In genomic region chr12:29283969-29284368, GRCh38 we compare ENCODE assay signal across 15 cellular contexts.
"Had no signal": no experiment of that assay in that cellular context is flagged by ENCODE, and none has a peak within 500 bp of the region (broad histone marks: within the 10 kb centered on the region; RNA-seq: fewer than 3 reads in every experiment).

No MANE protein-coding gene starts in this region.

- H3K27ac ChIP-seq: heart right ventricle, left ventricle myocardium inferior, parathyroid adenoma, thoracic aorta had no signal

- H3K4me3 ChIP-seq: heart right ventricle, left ventricle myocardium inferior, thoracic aorta had no signal

- H3K9me3 Mint-ChIP-seq: activated CD4-positive, alpha-beta T cell treated with anti-CD3 and anti-CD28 coated beads, Interleukin-2, amount 10 ng/mL, durations not matched to agents 24 days and 14 days; activated naive CD8-positive, alpha-beta T cell treated with anti-CD3 and anti-CD28 coated beads, Interleukin-2, amount 50 U/mL, for 24 hours; central memory CD8-positive, alpha-beta T cell; stimulated activated naive CD8-positive, alpha-beta T cell treated with anti-CD3 and anti-CD28 coated beads, Interleukin-15, amount 100 ng/mL, for 72 hours had no signal

- H2AFZ ChIP-seq: parathyroid adenoma had no signal

- H3K27ac Mint-ChIP-seq: activated CD4-positive, alpha-beta T cell treated with anti-CD3 and anti-CD28 coated beads, Interleukin-2, amount 10 ng/mL, durations not matched to agents 24 days and 14 days; activated naive CD8-positive, alpha-beta T cell treated with anti-CD3 and anti-CD28 coated beads, Interleukin-2, amount 50 U/mL, for 24 hours; dendritic cell treated with granulocyte-macrophage colony-stimulating factor and Interleukin-4, amounts not matched to agents 40 ng/mL and 50 ng/mL, for 4 days; stimulated activated naive CD8-positive, alpha-beta T cell treated with anti-CD3 and anti-CD28 coated beads, Interleukin-15, amount 100 ng/mL, for 72 hours had no signal

- H3K9me3 ChIP-seq: thoracic aorta had no signal

- H3K9ac ChIP-seq: parathyroid adenoma had no signal

- H3K4me1 Mint-ChIP-seq: activated CD4-positive, alpha-beta T cell treated with anti-CD3 and anti-CD28 coated beads, Interleukin-2, amount 10 ng/mL, durations not matched to agents 24 days and 14 days; activated naive CD8-positive, alpha-beta T cell treated with anti-CD3 and anti-CD28 coated beads, Interleukin-2, amount 50 U/mL, for 24 hours; central memory CD8-positive, alpha-beta T cell; stimulated activated naive CD8-positive, alpha-beta T cell treated with anti-CD3 and anti-CD28 coated beads, Interleukin-15, amount 100 ng/mL, for 72 hours had no signal

- H3K27me3 ChIP-seq: heart right ventricle had no signal

- H3K36me3 ChIP-seq: thoracic aorta had no signal

- DNase-seq: activated CD4-positive, alpha-beta T cell treated with anti-CD3 and anti-CD28 coated beads, Interleukin-2, amount 10 ng/mL, durations not matched to agents 24 days and 14 days; activated CD8-positive, alpha-beta memory T cell treated with anti-CD3 and anti-CD28 coated beads for 24 hours; activated naive CD4-positive, alpha-beta T cell treated with Interleukin-2 at 50 U/mL for 16 hours; activated naive CD8-positive, alpha-beta T cell treated with anti-CD3 and anti-CD28 coated beads, Interleukin-2, amount 50 U/mL, for 24 hours; foreskin melanocyte; heart right ventricle; left ventricle myocardium inferior; mesendoderm; stimulated activated CD4-positive, alpha-beta T cell treated with anti-CD3 and anti-CD28 coated beads, Interleukin-15, amount 100 ng/mL, for 24 hours; stimulated activated CD4-positive, alpha-beta T cell treated with anti-CD3 and anti-CD28 coated beads, Interleukin-4, amount 100 ng/mL, for 24 hours; stimulated activated naive CD8-positive, alpha-beta T cell treated with anti-CD3 and anti-CD28 coated beads, Interleukin-15, amount 100 ng/mL, for 72 hours had no signal

- H3K79me2 ChIP-seq: parathyroid adenoma had no signal

- H3K27me3 Mint-ChIP-seq: activated CD4-positive, alpha-beta T cell treated with anti-CD3 and anti-CD28 coated beads, Interleukin-2, amount 10 ng/mL, durations not matched to agents 24 days and 14 days; activated naive CD8-positive, alpha-beta T cell treated with anti-CD3 and anti-CD28 coated beads, Interleukin-2, amount 50 U/mL, for 24 hours; central memory CD8-positive, alpha-beta T cell; stimulated activated naive CD8-positive, alpha-beta T cell treated with anti-CD3 and anti-CD28 coated beads, Interleukin-15, amount 100 ng/mL, for 72 hours had no signal

- H3K4me1 ChIP-seq: parathyroid adenoma had no signal

- H3K4me3 Mint-ChIP-seq: activated CD4-positive, alpha-beta T cell treated with anti-CD3 and anti-CD28 coated beads, Interleukin-2, amount 10 ng/mL, durations not matched to agents 24 days and 14 days; activated naive CD8-positive, alpha-beta T cell treated with anti-CD3 and anti-CD28 coated beads, Interleukin-2, amount 50 U/mL, for 24 hours; central memory CD8-positive, alpha-beta T cell; dendritic cell treated with granulocyte-macrophage colony-stimulating factor and Interleukin-4, amounts not matched to agents 40 ng/mL and 50 ng/mL, for 4 days; stimulated activated naive CD8-positive, alpha-beta T cell treated with anti-CD3 and anti-CD28 coated beads, Interleukin-15, amount 100 ng/mL, for 72 hours had no signal
